ENCODE assay signal across 8 cellular contexts in genomic region chr18:23515911-23516546, GRCh38. TPM values are rescaled to one million over a fixed set of nuclear protein-coding genes. Genes with fewer than 3 reads are reported as not detected.
DNase-seq lines count a peak whose midpoint lies in the region; ATAC-seq, FAIRE-seq and TF ChIP-seq lines count a peak whose summit lies in the region.

No MANE protein-coding gene starts in this region.

- ATAC-seq in A549 (peak; percentile 98 to 99), GM18519 (IDR thresholded peaks at IDR 0.05; ENCODE audit: low FRiP score, unreplicated experiment) (peak; percentile 50), HG03066 (IDR thresholded peaks at IDR 0.05; ENCODE audit: low read depth, unreplicated experiment) (peak; percentile 84)
- ATAC-seq in activated CD4-positive, CD25-positive, alpha-beta regulatory T cell treated with anti-CD3 and anti-CD28 coated beads, Interleukin-2, amount 50 U/mL, for 24 hours, result peak; percentile 95 to 98

- no peaks in the 10 kb centered on the region for H3K9me3 ChIP-seq in A549

- WGBS in A549 (ENCODE audit: missing lambda C conversion rate), result 38% methylated on average over 17 of the region's 17 CpGs

- POLR2A ChIA-PET in A549 (lab: Yijun Ruan, JAX), result interaction anchor here (0.6 kb wide), 1 partner anchor 66 kb away, joined by 3 read pairs; no protein-coding TSS in a partner anchor

- TF ChIP-seq EP300 in A549 (IDR thresholded peaks at IDR 0.05), result no peak

- peak; percentile 59 to 73 for TF ChIP-seq RAD21 in A549 (conservative IDR thresholded peaks at IDR 0.05 in 1 of 2, IDR thresholded peaks at IDR 0.05 in 1 of 2)

- DNase-seq in A549 (ENCODE audit: low read depth in 1 of 2, low spot score in 1 of 2), result peak; percentile 42 to 77
- peak; percentile 85 for DNase-seq in NCI-H2227 treated with DMSO at 0.1 percent for 48 hours (lab: John Stamatoyannopoulos, UW)
- DNase-seq in central memory CD4-positive, alpha-beta T cell, result peak; percentile 67
- DNase-seq in kidney epithelial cell (ENCODE audit: low read depth), result no peak
- peak; percentile 65 to 74 for DNase-seq in stimulated activated CD4-positive, alpha-beta T cell treated with anti-CD3 and anti-CD28 coated beads, Interleukin-2, amount 100 ng/mL, for 48 hours

- no peaks in the 10 kb centered on the region for H3K27me3 ChIP-seq in kidney epithelial cell (ENCODE audit: control insufficient read depth, insufficient read depth, low read length)

- CTCF ChIA-PET in A549 (lab: Yijun Ruan, JAX), result interaction anchor here (0.7 to 4.4 kb wide), 30 partner anchors 9 to 439 kb away, joined by 3 to 33 read pairs (median 3); no protein-coding TSS in a partner anchor

- H3K4me2 ChIP-seq in A549, result no peak overlapping the region

- H3K27ac ChIP-seq in A549, result no peak overlapping the region

- H3K4me3 ChIP-seq in A549, result no peak overlapping the region
- H3K4me3 ChIP-seq in kidney epithelial cell (ENCODE audit: low read depth, low read length), result no peak overlapping the region

- TF ChIP-seq POLR2A in A549 (IDR thresholded peaks at IDR 0.05; ENCODE audit: low read length), result no peak

- H3K4me1 ChIP-seq in A549, result no peaks in the 10 kb centered on the region

- peaks cover 3% of the 10 kb centered on the region for H3K36me3 ChIP-seq in kidney epithelial cell (ENCODE audit: control insufficient read depth, insufficient read depth, low read length)

- no peak for FAIRE-seq in A549 (lab: Jason Lieb, UNC)

- TF ChIP-seq CTCF in A549 (IDR thresholded peaks at IDR 0.05), result peak; percentile 71
- peak; percentile 91 for TF ChIP-seq CTCF in kidney epithelial cell (IDR thresholded peaks at IDR 0.05; ENCODE audit: insufficient read depth, low read length, poor library complexity, severe bottlenecking)

TF ChIP-seq in A549, 52 proteins besides CTCF, POLR2A, EP300 and RAD21:
- TF ChIP-seq MAZ (IDR thresholded peaks at IDR 0.05; ENCODE audit: borderline replicate concordance, low read depth, low read length) (no peak), ELK1 (IDR thresholded peaks at IDR 0.05; ENCODE audit: low read depth, low read length) (no peak), HES2 (IDR thresholded peaks at IDR 0.05) (no peak), HOXB5 (CRISPR knock-in tag; IDR thresholded peaks at IDR 0.05) (no peak), SMC3 (IDR thresholded peaks at IDR 0.05) (peak; percentile 69), MAX (IDR thresholded peaks at IDR 0.05) (no peak), FOXS1 (CRISPR knock-in tag; IDR thresholded peaks at IDR 0.05) (no peak), NFE2L2 (conservative IDR thresholded peaks at IDR 0.05; ENCODE audit: low read length) (no peak)
TF ChIP-seq in A549: peak in this region for 1.

RNA-seq across cellular contexts. Expression of gene RMC1, which starts 12.7 kb away (rescaled TPM):
- polyA plus RNA-seq in A549 (2011; rRNA removed), result 17.5 and 28.5 TPM in 2 replicates
- polyA plus RNA-seq in A549 (2012; cell fraction: cytosol; rRNA removed), result 14.8 and 16.4 TPM in 2 replicates
- polyA plus RNA-seq in A549 (2012; cell fraction: nucleus; rRNA removed), result 21.0 and 22.8 TPM in 2 replicates
- polyA plus RNA-seq in A549 (2017; fragmentation: RNase III; extraction: RNeasy Plus Mini Kit Qiagen cat#74134 plus additional on column Dnase treatment), result 13.9 to 15.7 TPM (median 14.7 TPM) in 3 replicates
- 12.7 and 13.5 TPM in 2 replicates for polyA minus RNA-seq in A549 (2011; rRNA and poly(A)+ RNA removed)
- 32.8 and 33.4 TPM in 2 replicates for total RNA-seq in kidney epithelial cell
